1 cellular context compared by ENCODE assay signal in the genomic region with DNA sequence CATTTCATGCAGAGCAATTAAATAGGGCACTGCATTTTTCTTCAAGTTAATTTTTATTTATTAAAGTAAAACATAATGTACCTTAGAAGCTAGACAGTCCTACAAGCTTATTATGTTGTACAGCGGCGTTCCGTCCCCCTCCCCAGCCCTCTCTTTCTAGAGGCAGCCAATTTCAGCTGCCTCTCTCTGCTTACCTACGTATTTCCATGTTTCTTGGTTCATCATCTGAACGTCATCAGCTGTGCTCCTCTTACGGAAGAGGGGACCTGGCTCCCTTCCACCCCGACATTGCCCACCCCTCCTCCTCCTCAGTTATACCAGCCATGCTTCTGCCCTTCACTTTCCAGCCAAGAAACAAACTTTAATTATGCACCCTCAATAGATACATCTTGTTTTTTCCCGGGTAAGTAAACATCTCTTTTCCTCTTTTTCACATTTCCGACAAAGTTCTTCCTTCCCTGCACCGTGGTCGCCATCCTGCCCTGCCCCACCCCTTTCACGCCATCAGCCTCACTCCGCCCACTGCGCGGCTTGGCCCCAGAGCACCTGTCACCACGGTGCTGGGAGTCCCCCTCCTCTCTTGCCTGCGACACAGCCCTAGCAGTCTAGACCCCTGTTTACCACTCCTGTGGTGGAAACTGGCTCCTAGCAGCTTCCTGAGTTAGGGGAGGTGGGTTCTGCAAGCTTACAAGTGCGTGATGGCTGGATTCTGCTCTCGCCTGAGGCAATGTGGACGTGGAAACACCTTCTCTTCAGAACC.
TF ChIP-seq lines count a peak whose summit lies in the region.

No MANE protein-coding gene starts in this region.

TF ChIP-seq in K562, 482 proteins besides CTCF, POLR2A, EP300 and RAD21:
- TF ChIP-seq ZC3H8 (IDR thresholded peaks at IDR 0.05) (no peak), ZNF12 (CRISPR knock-in tag; IDR thresholded peaks at IDR 0.05) (no peak), KDM4B (IDR thresholded peaks at IDR 0.05; ENCODE audit: borderline replicate concordance in 2 of 2, low read depth in 1 of 2) (no peak), NRF1 (conservative IDR thresholded peaks at IDR 0.05 in 1 of 2, IDR thresholded peaks at IDR 0.05 in 1 of 2) (peak in 1 of 2 experiments; percentile 35; a peak in 2 of 4 replicates), MIER1 (IDR thresholded peaks at IDR 0.05; ENCODE audit: low read depth) (no peak), GATAD2A (IDR thresholded peaks at IDR 0.05) (no peak), ZNF695 (CRISPR knock-in tag; IDR thresholded peaks at IDR 0.05) (no peak)
- TF ChIP-seq, protein P1, sequence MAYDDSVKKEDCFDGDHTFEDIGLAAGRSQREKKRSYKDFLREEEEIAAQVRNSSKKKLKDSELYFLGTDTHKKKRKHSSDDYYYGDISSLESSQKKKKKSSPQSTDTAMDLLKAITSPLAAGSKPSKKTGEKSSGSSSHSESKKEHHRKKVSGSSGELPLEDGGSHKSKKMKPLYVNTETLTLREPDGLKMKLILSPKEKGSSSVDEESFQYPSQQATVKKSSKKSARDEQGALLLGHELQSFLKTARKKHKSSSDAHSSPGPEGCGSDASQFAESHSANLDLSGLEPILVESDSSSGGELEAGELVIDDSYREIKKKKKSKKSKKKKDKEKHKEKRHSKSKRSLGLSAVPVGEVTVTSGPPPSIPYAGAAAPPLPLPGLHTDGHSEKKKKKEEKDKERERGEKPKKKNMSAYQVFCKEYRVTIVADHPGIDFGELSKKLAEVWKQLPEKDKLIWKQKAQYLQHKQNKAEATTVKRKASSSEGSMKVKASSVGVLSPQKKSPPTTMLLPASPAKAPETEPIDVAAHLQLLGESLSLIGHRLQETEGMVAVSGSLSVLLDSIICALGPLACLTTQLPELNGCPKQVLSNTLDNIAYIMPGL (CRISPR knock-in tag; IDR thresholded peaks at IDR 0.05) = no peak
- TF ChIP-seq, protein P2, sequence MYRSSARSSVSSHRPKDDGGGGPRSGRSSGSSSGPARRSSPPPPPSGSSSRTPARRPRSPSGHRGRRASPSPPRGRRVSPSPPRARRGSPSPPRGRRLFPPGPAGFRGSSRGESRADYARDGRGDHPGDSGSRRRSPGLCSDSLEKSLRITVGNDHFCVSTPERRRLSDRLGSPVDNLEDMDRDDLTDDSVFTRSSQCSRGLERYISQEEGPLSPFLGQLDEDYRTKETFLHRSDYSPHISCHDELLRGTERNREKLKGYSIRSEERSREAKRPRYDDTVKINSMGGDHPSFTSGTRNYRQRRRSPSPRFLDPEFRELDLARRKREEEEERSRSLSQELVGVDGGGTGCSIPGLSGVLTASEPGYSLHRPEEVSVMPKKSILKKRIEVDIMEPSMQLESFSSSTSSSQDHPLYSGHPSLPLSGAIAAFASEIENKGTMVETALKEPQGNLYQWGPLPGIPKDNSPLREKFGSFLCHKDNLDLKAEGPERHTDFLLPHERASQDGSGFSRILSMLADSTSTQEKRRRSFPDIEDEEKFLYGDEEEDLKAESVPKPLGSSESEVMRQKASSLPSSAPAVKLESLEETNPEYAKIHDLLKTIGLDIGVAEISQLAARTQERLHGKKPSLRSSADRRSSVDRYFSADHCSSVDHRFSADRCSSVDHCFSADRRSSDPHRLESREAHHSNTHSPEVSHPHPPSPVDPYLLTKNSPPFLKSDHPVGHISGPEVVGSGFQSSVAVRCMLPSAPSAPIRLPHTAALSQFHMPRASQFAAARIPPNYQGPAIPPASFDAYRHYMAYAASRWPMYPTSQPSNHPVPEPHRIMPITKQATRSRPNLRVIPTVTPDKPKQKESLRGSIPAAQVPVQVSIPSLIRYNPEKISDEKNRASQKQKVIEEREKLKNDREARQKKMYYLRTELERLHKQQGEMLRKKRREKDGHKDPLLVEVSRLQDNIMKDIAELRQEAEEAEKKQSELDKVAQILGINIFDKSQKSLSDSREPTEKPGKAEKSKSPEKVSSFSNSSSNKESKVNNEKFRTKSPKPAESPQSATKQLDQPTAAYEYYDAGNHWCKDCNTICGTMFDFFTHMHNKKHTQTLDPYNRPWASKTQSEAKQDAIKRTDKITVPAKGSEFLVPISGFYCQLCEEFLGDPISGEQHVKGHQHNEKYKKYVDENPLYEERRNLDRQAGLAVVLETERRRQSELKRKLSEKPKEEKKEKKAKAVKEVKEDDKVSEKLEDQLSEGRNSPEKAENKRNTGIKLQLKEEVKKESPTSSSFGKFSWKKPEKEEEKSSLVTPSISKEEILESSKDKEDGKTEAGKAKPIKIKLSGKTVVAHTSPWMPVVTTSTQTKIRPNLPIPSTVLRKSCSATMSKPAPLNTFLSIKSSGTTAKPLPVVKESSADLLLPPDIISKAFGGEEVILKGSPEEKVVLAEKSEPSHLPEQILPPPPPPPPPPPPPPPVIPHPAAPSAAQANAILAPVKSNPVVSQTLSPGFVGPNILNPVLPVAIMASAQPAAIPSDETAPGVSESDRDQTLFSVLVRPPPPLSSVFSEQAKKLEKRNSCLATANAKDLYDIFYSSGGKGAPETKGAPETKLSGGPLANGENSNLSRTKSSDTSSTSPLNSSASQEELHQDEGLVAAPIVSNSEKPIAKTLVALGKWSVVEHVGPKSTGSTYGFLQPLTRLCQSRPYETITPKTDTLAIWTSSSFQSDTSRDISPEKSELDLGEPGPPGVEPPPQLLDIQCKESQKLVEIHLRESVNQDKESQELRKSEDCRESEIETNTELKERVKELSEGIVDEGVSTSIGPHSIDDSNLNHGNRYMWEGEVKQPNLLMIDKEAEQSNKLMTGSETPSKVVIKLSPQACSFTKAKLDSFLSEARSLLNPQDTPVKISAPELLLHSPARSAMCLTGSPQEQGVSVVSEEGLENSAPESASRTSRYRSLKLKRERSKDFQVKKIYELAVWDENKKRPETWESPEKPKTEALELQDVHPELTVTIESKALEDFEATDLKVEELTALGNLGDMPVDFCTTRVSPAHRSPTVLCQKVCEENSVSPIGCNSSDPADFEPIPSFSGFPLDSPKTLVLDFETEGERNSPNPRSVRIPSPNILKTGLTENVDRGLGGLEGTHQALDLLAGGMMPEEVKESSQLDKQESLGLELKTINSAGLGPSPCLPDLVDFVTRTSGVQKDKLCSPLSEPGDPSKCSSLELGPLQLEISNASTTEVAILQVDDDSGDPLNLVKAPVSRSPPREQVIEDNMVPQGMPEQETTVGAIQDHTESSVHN (IDR thresholded peaks at IDR 0.05; ENCODE audit: borderline replicate concordance in 1 of 2, low read depth in 1 of 2) = no peak
